1 cellular context compared by ENCODE assay signal in the genomic region with DNA sequence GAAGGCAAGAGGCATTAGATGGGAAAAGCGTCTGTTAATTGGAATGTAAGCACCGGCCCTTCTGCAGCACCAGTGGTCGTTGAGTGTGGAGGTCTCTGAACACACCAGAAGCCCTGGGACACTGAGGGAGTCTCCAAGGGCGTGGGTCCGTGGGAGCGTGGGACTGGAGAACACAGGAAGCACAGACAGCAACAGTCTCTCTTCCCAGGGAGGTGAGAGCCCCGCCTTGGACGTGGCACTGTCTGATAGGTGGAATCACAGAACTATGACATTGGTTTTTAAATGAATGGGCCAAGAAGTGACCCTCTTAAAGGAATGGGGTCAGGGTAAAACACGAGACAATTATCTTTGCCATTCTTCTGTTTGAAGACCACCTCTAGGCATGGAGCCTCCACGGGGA.
TF ChIP-seq lines count a peak whose summit lies in the region.

No MANE protein-coding gene starts in this region.

TF ChIP-seq in GM12878, 131 proteins besides CTCF, POLR2A, EP300 and RAD21:
- TF ChIP-seq HCFC1 (IDR thresholded peaks at IDR 0.05; ENCODE audit: low read length) = no peak
- no peak for TF ChIP-seq ZBTB40 (IDR thresholded peaks at IDR 0.05; ENCODE audit: borderline replicate concordance)
- TF ChIP-seq CBX3 (IDR thresholded peaks at IDR 0.05; ENCODE audit: borderline replicate concordance, low read depth) = no peak
- no peak for TF ChIP-seq ZNF24 (IDR thresholded peaks at IDR 0.05)
- TF ChIP-seq ETV6 (conservative IDR thresholded peaks at IDR 0.05 in 1 of 2, IDR thresholded peaks at IDR 0.05 in 1 of 2; ENCODE audit: borderline replicate concordance in 1 of 2, low read depth in 1 of 2) = no peak
- TF ChIP-seq CHD1 (IDR thresholded peaks at IDR 0.05; ENCODE audit: low read depth, low read length) = no peak
- TF ChIP-seq SREBF2 (IDR thresholded peaks at IDR 0.05; ENCODE audit: low read length) = no peak
- no peak for TF ChIP-seq TAF1 (IDR thresholded peaks at IDR 0.05; ENCODE audit: borderline replicate concordance, low read depth, low read length)
- TF ChIP-seq ZNF207 (IDR thresholded peaks at IDR 0.05; ENCODE audit: borderline replicate concordance) = no peak
- TF ChIP-seq, protein P1, sequence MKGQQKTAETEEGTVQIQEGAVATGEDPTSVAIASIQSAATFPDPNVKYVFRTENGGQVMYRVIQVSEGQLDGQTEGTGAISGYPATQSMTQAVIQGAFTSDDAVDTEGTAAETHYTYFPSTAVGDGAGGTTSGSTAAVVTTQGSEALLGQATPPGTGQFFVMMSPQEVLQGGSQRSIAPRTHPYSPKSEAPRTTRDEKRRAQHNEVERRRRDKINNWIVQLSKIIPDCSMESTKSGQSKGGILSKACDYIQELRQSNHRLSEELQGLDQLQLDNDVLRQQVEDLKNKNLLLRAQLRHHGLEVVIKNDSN (IDR thresholded peaks at IDR 0.05; ENCODE audit: borderline replicate concordance, extremely low read length, insufficient read depth, low read depth, low read length) = no peak
- TF ChIP-seq BCL11A (IDR thresholded peaks at IDR 0.05; ENCODE audit: low read depth, low read length) = no peak
- no peak for TF ChIP-seq SREBF1 (IDR thresholded peaks at IDR 0.05; ENCODE audit: low read length)
- no peak for TF ChIP-seq SPI1 (IDR thresholded peaks at IDR 0.05; ENCODE audit: borderline replicate concordance, insufficient read depth, low read depth, low read length)
- no peak for TF ChIP-seq FOS (IDR thresholded peaks at IDR 0.05; ENCODE audit: borderline replicate concordance, extremely low read depth, insufficient read length)
- TF ChIP-seq, protein P2, sequence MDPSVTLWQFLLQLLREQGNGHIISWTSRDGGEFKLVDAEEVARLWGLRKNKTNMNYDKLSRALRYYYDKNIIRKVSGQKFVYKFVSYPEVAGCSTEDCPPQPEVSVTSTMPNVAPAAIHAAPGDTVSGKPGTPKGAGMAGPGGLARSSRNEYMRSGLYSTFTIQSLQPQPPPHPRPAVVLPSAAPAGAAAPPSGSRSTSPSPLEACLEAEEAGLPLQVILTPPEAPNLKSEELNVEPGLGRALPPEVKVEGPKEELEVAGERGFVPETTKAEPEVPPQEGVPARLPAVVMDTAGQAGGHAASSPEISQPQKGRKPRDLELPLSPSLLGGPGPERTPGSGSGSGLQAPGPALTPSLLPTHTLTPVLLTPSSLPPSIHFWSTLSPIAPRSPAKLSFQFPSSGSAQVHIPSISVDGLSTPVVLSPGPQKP (IDR thresholded peaks at IDR 0.05; ENCODE audit: low read depth, low read length) = no peak
- no peak for TF ChIP-seq MYB (IDR thresholded peaks at IDR 0.05; ENCODE audit: borderline replicate concordance, low read depth, low read length)
- TF ChIP-seq ZSCAN29 (IDR thresholded peaks at IDR 0.05) = no peak
- no peak for TF ChIP-seq HDAC2 (IDR thresholded peaks at IDR 0.05)
- TF ChIP-seq, protein P3, sequence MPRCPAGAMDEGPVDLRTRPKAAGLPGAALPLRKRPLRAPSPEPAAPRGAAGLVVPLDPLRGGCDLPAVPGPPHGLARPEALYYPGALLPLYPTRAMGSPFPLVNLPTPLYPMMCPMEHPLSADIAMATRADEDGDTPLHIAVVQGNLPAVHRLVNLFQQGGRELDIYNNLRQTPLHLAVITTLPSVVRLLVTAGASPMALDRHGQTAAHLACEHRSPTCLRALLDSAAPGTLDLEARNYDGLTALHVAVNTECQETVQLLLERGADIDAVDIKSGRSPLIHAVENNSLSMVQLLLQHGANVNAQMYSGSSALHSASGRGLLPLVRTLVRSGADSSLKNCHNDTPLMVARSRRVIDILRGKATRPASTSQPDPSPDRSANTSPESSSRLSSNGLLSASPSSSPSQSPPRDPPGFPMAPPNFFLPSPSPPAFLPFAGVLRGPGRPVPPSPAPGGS (IDR thresholded peaks at IDR 0.05; ENCODE audit: borderline replicate concordance, insufficient read depth, low read depth, low read length, poor library complexity, severe bottlenecking) = no peak
